ENCODE assay signal across 8 cellular contexts in the genomic region with DNA sequence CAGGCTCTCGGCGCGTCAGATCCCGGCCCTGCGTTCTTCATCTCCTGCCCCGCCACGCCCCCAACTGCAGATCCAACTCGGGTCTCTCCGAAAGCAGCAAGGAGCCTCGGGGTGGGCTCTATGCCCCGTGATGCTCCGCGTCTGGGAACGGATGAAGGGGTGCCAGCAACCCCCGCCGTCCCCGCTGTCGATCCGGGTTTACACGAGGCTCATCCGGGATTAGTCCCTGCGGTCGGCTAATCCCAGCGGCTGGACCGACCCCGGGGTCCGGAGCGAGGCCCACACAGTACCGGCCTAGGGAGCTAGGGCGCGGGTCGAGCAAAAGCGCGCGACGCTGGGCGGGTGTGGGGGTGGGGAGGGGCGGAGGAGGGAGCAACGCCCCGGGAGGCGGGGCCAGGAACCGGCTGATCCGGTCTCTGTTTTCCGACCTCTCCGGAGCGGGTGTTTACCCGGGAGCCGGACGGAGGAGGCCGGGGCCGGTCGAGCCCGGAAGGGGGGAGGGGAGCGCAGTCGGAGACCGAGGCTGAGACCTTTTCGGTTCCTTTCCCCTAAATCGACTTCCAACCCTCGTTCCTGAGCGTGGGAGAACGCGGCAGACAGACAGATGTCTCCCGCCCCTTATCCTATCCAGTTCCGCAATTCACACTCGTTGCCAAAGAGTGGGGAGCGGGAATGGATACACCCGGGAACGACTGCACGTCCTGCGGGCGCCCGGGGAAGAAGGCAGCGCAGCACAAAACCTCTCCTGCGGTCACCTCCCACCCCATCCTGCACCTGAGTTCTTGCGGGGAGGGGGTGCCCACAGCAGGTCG.
DNase-seq lines count a peak whose midpoint lies in the region; ATAC-seq and TF ChIP-seq lines count a peak whose summit lies in the region.

No MANE protein-coding gene starts in this region.

- H3K9me3 Mint-ChIP-seq in memory B cell, result no peaks in the 10 kb centered on the region

- no peak overlapping the region for H3K27ac Mint-ChIP-seq in memory B cell

- peaks cover 12% of the 10 kb centered on the region for H3K4me1 Mint-ChIP-seq in memory B cell

- peak overlapping the region; percentile 90 for H3K4me3 ChIP-seq in AG09309 (ENCODE audit: control insufficient read depth, low read depth, low read length)

- H3K36me3 Mint-ChIP-seq in memory B cell, result no peaks in the 10 kb centered on the region

- H3K27me3 Mint-ChIP-seq in memory B cell, result peaks cover 10% of the 10 kb centered on the region

- ATAC-seq in GM19023 (IDR thresholded peaks at IDR 0.05; ENCODE audit: unreplicated experiment) (peak; percentile 71), HG03280 (IDR thresholded peaks at IDR 0.05; ENCODE audit: unreplicated experiment) (peak; percentile 73), memory B cell (ENCODE audit: low read depth) (peak; percentile 75)

- no peak for TF ChIP-seq CTCF in AG09309 (IDR thresholded peaks at IDR 0.05; ENCODE audit: control insufficient read depth, insufficient read depth, low read depth, low read length, missing control alignments)

- H3K4me3 Mint-ChIP-seq in memory B cell, result peak overlapping the region; percentile 83

- DNase-seq in AG09309 (ENCODE audit: low read depth), result no peak
- peak; percentile 84 for DNase-seq in NCI-H69 (lab: John Stamatoyannopoulos, UW)
- DNase-seq in activated CD8-positive, alpha-beta memory T cell treated with anti-CD3 and anti-CD28 coated beads for 1 hour (ENCODE audit: extremely low read depth in 1 of 2, low read depth in 1 of 2), result peak; percentile 31 to 59
- peak; percentile 51 for DNase-seq in effector CD8-positive, alpha-beta T cell (lab: John Stamatoyannopoulos, UW)
- peak; percentile 26 to 47 for DNase-seq in memory B cell (ENCODE audit: low spot score in 2 of 2)
- DNase-seq in stimulated activated CD8-positive, alpha-beta memory T cell treated with anti-CD3 and anti-CD28 coated beads, Interleukin-12 subunit alpha, Interleukin-12 subunit beta, amount 100 ng/mL, for 1 hour (ENCODE audit: low read depth), result peak; percentile 50
